ENCODE assay signal across 10 cellular contexts in the genomic region with DNA sequence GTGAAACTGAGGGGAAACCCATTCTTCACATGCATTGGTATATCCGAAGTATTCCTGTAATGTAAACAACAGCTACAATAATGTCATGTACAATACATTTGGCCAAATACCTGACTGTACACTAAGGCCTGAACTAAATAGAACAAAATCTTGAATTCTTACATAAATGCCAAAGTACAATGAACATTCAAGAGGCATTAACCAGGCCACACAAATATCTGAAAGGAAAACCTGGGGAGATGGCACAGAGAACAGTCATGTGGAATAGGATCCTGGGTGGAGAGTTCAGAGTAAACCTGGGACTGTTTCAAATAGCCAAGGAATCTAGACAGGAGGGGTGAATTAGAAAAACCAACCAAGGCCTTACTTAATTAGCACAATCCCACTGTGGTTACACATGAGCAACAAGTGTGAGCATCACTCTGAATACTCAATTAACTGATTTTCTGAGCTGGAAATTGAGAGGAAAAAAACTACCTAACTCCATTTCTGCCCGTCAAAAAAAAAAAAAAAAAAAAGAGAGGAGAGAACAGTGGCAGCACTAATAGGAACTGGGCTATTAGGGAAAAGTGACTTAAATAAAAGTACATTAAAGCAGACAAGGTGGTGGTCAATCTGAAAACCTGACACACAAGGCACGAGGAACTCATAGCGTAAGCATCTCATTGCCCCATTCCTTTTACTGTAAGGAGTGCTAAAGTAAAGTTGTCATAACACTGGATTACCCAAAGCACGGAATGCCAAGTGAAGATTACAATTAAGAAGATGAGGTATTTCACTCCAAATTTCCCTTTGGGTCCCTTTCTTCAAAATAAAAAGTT. TPM values are rescaled to one million over a fixed set of nuclear protein-coding genes. Genes with fewer than 3 reads are reported as not detected.
DNase-seq lines count a peak whose midpoint lies in the region; ATAC-seq and TF ChIP-seq lines count a peak whose summit lies in the region.
"Had no signal": no experiment of that assay in that cellular context is flagged by ENCODE, and none has a peak within 500 bp of the region (broad histone marks: within the 10 kb centered on the region; RNA-seq: fewer than 3 reads in every experiment).

No MANE protein-coding gene starts in this region.

- H3K4me3 Mint-ChIP-seq in T-helper 17 cell, result peak overlapping the region; percentile 9
- H3K4me3 Mint-ChIP-seq in Caco-2 (ENCODE audit: unreplicated experiment), result no peak overlapping the region

- H3K4me1 Mint-ChIP-seq in T-helper 17 cell, result peaks cover 49% of the 10 kb centered on the region
- peaks cover 55% of the 10 kb centered on the region for H3K4me1 Mint-ChIP-seq in Caco-2 (ENCODE audit: low read depth, unreplicated experiment)

- CTCF ChIA-PET in Caco-2 (lab: Charles Lee), result interaction anchor here (0.6 to 2.0 kb wide), 11 partner anchors 11 to 421 kb away, joined by 3 to 21 read pairs (median 4); partner anchors contain the start of genes MGME1 and SNX5

- POLR2A ChIA-PET in Caco-2 (lab: Charles Lee), result interaction anchor here (0.5 to 1.7 kb wide), 13 partner anchors 9 to 1813 kb away, joined by 3 to 13 read pairs (median 5); partner anchors contain the start of genes MGME1 and SNX5

- ATAC-seq in T-helper 17 cell, result no peak
- ATAC-seq in GM19351 (IDR thresholded peaks at IDR 0.05; ENCODE audit: unreplicated experiment), result no peak
- ATAC-seq: activated T-cell treated with anti-CD3 and anti-CD28 coated beads, Interleukin-2, amount 50 U/mL, for 4 hours had no signal

- H3K27ac Mint-ChIP-seq in T-helper 17 cell (peak overlapping the region; percentile 97), Caco-2 (ENCODE audit: unreplicated experiment) (no peak overlapping the region)

- H3K27me3 ChIP-seq in esophagus squamous epithelium (no peaks in the 10 kb centered on the region), Caco-2 (replicated peaks; ENCODE audit: control insufficient read depth, insufficient read depth, low read length) (no peaks in the 10 kb centered on the region)

- TF ChIP-seq CTCF in esophagus squamous epithelium (IDR thresholded peaks at IDR 0.05) (no peak), Caco-2 (IDR thresholded peaks at IDR 0.05; ENCODE audit: insufficient read depth in 1 of 2, low read depth in 1 of 2, low read length in 1 of 2, severe bottlenecking in 1 of 2, unreplicated experiment in 1 of 2) (no peak)

- TF ChIP-seq POLR2A in esophagus squamous epithelium (IDR thresholded peaks at IDR 0.05), result no peak

- no peaks in the 10 kb centered on the region for H3K9me3 Mint-ChIP-seq in Caco-2 (ENCODE audit: unreplicated experiment)
- H3K9me3 Mint-ChIP-seq: activated T-cell treated with anti-CD3 and anti-CD28 coated beads, Interleukin-2, amount 50 U/mL, for 4 hours had no signal

- no peak overlapping the region for H3K4me3 ChIP-seq in esophagus squamous epithelium
- H3K4me3 ChIP-seq in Caco-2 (ENCODE audit: low read depth, low read length), result no peak overlapping the region

- intact Hi-C loops in esophagus squamous epithelium (cut with DNase I), result no loop called here
- intact Hi-C loops in Caco-2 (cut with micrococcal nuclease; ENCODE audit: unreplicated experiment), result loop anchor here (1.0 to 5.0 kb wide), 2 partner anchors 10 to 40 kb away; no protein-coding TSS in a partner anchor

- 33 to 36% methylated on average over 5 of the region's 5 CpGs for WGBS in esophagus squamous epithelium, 2 donors

- H3K36me3 Mint-ChIP-seq in T-helper 17 cell (ENCODE audit: low read depth) (peaks cover 3% of the 10 kb centered on the region), Caco-2 (ENCODE audit: insufficient read depth, unreplicated experiment) (peaks cover 97% of the 10 kb centered on the region)

- H3K4me1 ChIP-seq in esophagus squamous epithelium (peaks cover 37 to 79% (median 52%) of the 10 kb centered on the region in 3 donors), Caco-2 (peaks cover 50% of the 10 kb centered on the region)

- H3K9me3 ChIP-seq in T-helper 17 cell (ENCODE audit: control insufficient read depth, low read length, poor library complexity, severe bottlenecking) (no peaks in the 10 kb centered on the region), esophagus squamous epithelium (no peaks in the 10 kb centered on the region), Caco-2 (no peaks in the 10 kb centered on the region)

- H3K27ac ChIP-seq in esophagus squamous epithelium, result peak overlapping the region; percentile 54 to 98 (median 76)

- H3K36me3 ChIP-seq in esophagus squamous epithelium (peaks cover 0 to 37% (median 6%) of the 10 kb centered on the region in 3 donors), Caco-2 (ENCODE audit: control insufficient read depth, insufficient read depth, low read length) (peaks cover 6% of the 10 kb centered on the region)

- BruUV-seq in Caco-2 (replicated peaks; lab: Mats Ljungman, UMichigan), result no TSS peak

- no peaks in the 10 kb centered on the region for H3K27me3 Mint-ChIP-seq in T-helper 17 cell
- H3K27me3 Mint-ChIP-seq in Caco-2 (ENCODE audit: insufficient read depth, unreplicated experiment), result no peaks in the 10 kb centered on the region

- DNase-seq in EH (ENCODE audit: low read depth) (peak; percentile 51), T-helper 17 cell (no peak), esophagus squamous epithelium (lab: John Stamatoyannopoulos, UW) (no peak), renal cortical epithelial cell (ENCODE audit: low read depth) (peak; percentile 75), SW480 (ENCODE audit: low spot score) (no peak), Caco-2 (no peak), dermis blood vessel endothelial cell (no peak)
- DNase-seq: activated T-cell treated with anti-CD3 and anti-CD28 coated beads, Interleukin-2, amount 50 U/mL, for 4 hours; stimulated activated naive CD4-positive, alpha-beta T cell treated with Interleukin-2 at 50 U/mL for 16 hours had no signal

RNA-seq across cellular contexts. Expression of gene SNX5, which starts 10.9 kb away (rescaled TPM):
- 10 to 100 TPM; 63.8 to 71.5 TPM for total RNA-seq in T-helper 17 cell
- total RNA-seq in esophagus squamous epithelium, result 100 to 1,000 TPM in 2 of 4 donors, 10 to 100 TPM in 2; 43.6 to 137 (median 98.5) TPM
- 117 and 165 TPM in 2 replicates for total RNA-seq in renal cortical epithelial cell
- 275 and 299 TPM in 2 replicates for total RNA-seq in Caco-2 (2022)
- 97.3 and 135 TPM in 2 replicates for total RNA-seq in dermis blood vessel endothelial cell

RNA-seq across cellular contexts. Expression of gene MGME1, which starts 11.1 kb away (rescaled TPM):
- total RNA-seq in T-helper 17 cell, result 10 to 100 TPM; 10.6 to 10.9 TPM
- total RNA-seq in esophagus squamous epithelium, result 10 to 100 TPM; 11.2 to 18.9 (median 12.0) TPM
- total RNA-seq in renal cortical epithelial cell, result 7.8 and 12.9 TPM in 2 replicates
- total RNA-seq in Caco-2 (2022), result 44.3 and 50.5 TPM in 2 replicates
- total RNA-seq in dermis blood vessel endothelial cell, result 8.5 and 21.5 TPM in 2 replicates

Comparison
In these comparisons a context has a peak if more than half of its experiments do, and no peak if none do; other contexts are left out.
1. DNase-seq: peak in EH (single experiment) and renal cortical epithelial cell (single experiment); none in T-helper 17 cell (0 of 3), esophagus squamous epithelium (single experiment), SW480 (single experiment), Caco-2 (0 of 2) and dermis blood vessel endothelial cell (single experiment).